In the genomic region with DNA sequence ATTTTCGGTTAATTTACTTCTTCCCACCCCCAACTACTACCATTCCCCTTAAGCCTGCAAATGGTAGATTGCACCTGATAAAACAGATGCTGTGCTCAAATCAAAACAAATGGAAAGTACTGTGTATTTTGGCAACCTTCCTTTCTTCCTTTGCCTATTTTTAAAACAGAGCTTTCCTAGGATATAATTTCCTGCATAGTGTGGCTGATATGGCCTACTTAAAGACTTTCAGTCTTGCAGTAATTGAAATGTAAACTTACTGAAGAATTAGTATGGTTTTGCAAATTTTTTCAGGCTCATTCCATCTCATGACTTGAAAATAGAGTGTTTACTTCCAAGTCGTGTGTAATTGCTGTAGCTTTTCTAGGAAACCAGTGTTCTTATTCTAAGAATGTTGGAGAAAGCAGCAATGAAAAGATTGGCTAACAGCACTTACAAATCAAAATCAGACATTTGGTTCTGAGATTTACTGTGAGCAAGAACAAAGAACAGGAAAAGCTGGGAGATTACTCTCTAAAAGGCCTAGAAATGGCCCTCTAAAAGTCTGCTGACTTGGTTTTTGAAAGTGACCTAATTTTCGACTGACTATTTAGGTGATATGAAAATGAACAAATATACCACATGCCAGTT, we compare ENCODE assay signal across 8 cellular contexts. TPM values are rescaled to one million over a fixed set of nuclear protein-coding genes. Genes with fewer than 3 reads are reported as not detected.
DNase-seq lines count a peak whose midpoint lies in the region; ATAC-seq lines count a peak whose summit lies in the region.

No MANE protein-coding gene starts in this region.

- H3K9me3 ChIP-seq in right cardiac atrium (ENCODE audit: control insufficient read depth, low read length), result no peaks in the 10 kb centered on the region

- H3K27me3 ChIP-seq in right cardiac atrium (ENCODE audit: control insufficient read depth, insufficient read depth), result no peaks in the 10 kb centered on the region

- WGBS in right cardiac atrium, result 17% methylated on average over 3 of the region's 3 CpGs

- peaks cover 3% of the 10 kb centered on the region for H3K4me1 ChIP-seq in right cardiac atrium (ENCODE audit: control insufficient read depth, insufficient read depth, low read length)

- no peaks in the 10 kb centered on the region for H3K9me3 Mint-ChIP-seq in stimulated activated naive CD8-positive, alpha-beta T cell treated with anti-CD3 and anti-CD28 coated beads, Interleukin-15, amount 100 ng/mL, for 72 hours
- no peaks in the 10 kb centered on the region for H3K9me3 Mint-ChIP-seq in activated T-helper 2 cell treated with anti-CD3 and anti-CD28 coated beads, Interferon-gamma antibody, Interleukin-2, Interleukin-4, amounts not matched to agents 10 μg/mL and 5 μg/mL and 100 μg/mL, durations not matched to agents 14 hours and 24 hours and 36 hours

- peak overlapping the region in 1 of 2 donors; percentile 27 for H3K27ac Mint-ChIP-seq in stimulated activated naive CD8-positive, alpha-beta T cell treated with anti-CD3 and anti-CD28 coated beads, Interleukin-15, amount 100 ng/mL, for 72 hours
- H3K27ac Mint-ChIP-seq in activated T-helper 2 cell treated with anti-CD3 and anti-CD28 coated beads, Interferon-gamma antibody, Interleukin-2, Interleukin-4, amounts not matched to agents 10 μg/mL and 5 μg/mL and 100 μg/mL, durations not matched to agents 14 hours and 24 hours and 36 hours, result peak overlapping the region; percentile 12

- no peak overlapping the region for H3K27ac ChIP-seq in right cardiac atrium (ENCODE audit: low read length)

- H3K4me3 Mint-ChIP-seq in stimulated activated naive CD8-positive, alpha-beta T cell treated with anti-CD3 and anti-CD28 coated beads, Interleukin-15, amount 100 ng/mL, for 72 hours, result no peak overlapping the region
- no peak overlapping the region for H3K4me3 Mint-ChIP-seq in activated T-helper 2 cell treated with anti-CD3 and anti-CD28 coated beads, Interferon-gamma antibody, Interleukin-2, Interleukin-4, amounts not matched to agents 10 μg/mL and 5 μg/mL and 100 μg/mL, durations not matched to agents 14 hours and 24 hours and 36 hours (ENCODE audit: low read depth)

- H3K27me3 Mint-ChIP-seq in stimulated activated naive CD8-positive, alpha-beta T cell treated with anti-CD3 and anti-CD28 coated beads, Interleukin-15, amount 100 ng/mL, for 72 hours, result no peaks in the 10 kb centered on the region
- no peaks in the 10 kb centered on the region for H3K27me3 Mint-ChIP-seq in activated T-helper 2 cell treated with anti-CD3 and anti-CD28 coated beads, Interferon-gamma antibody, Interleukin-2, Interleukin-4, amounts not matched to agents 10 μg/mL and 5 μg/mL and 100 μg/mL, durations not matched to agents 14 hours and 24 hours and 36 hours (ENCODE audit: low read depth)

- no peak for DNase-seq in stimulated activated naive CD8-positive, alpha-beta T cell treated with anti-CD3 and anti-CD28 coated beads, Interleukin-15, amount 100 ng/mL, for 72 hours
- DNase-seq in stimulated activated naive CD8-positive, alpha-beta T cell treated with anti-CD3 and anti-CD28 coated beads, Interleukin-15, Interleukin-2, amounts not matched to agents 100 U/mL and 50 U/mL, for 24 hours, result no peak
- DNase-seq in activated T-helper 2 cell treated with anti-CD3 and anti-CD28 coated beads, Interferon-gamma antibody, Interleukin-2, Interleukin-4, amounts not matched to agents 10 μg/mL and 5 μg/mL and 100 μg/mL, durations not matched to agents 14 hours and 24 hours and 36 hours (ENCODE audit: low spot score), result no peak
- DNase-seq in right cardiac atrium (no peak), superior temporal gyrus (ENCODE audit: extremely low spot score) (peak; percentile 74)

- H3K36me3 Mint-ChIP-seq in activated T-helper 2 cell treated with anti-CD3 and anti-CD28 coated beads, Interferon-gamma antibody, Interleukin-2, Interleukin-4, amounts not matched to agents 10 μg/mL and 5 μg/mL and 100 μg/mL, durations not matched to agents 14 hours and 24 hours and 36 hours (ENCODE audit: low read depth), result peaks cover 42% of the 10 kb centered on the region

- H3K4me3 ChIP-seq in right cardiac atrium (ENCODE audit: low read length), result no peak overlapping the region

- intact Hi-C loops in activated T-helper 2 cell treated with anti-CD3 and anti-CD28 coated beads, Interferon-gamma antibody, Interleukin-2, Interleukin-4, amounts not matched to agents 10 μg/mL and 5 μg/mL and 100 μg/mL, durations not matched to agents 14 hours and 24 hours and 36 hours (cut with micrococcal nuclease), result loop anchor here (1.0 to 5.0 kb wide), 4 partner anchors 39 to 401 kb away; no protein-coding TSS in a partner anchor
- intact Hi-C loops in right cardiac atrium (cut with DNase I), result no loop called here

- peaks cover 15% of the 10 kb centered on the region for H3K4me1 Mint-ChIP-seq in stimulated activated naive CD8-positive, alpha-beta T cell treated with anti-CD3 and anti-CD28 coated beads, Interleukin-15, amount 100 ng/mL, for 72 hours
- H3K4me1 Mint-ChIP-seq in activated T-helper 2 cell treated with anti-CD3 and anti-CD28 coated beads, Interferon-gamma antibody, Interleukin-2, Interleukin-4, amounts not matched to agents 10 μg/mL and 5 μg/mL and 100 μg/mL, durations not matched to agents 14 hours and 24 hours and 36 hours (ENCODE audit: low read depth), result peaks cover 13% of the 10 kb centered on the region

- ATAC-seq in stimulated activated naive CD8-positive, alpha-beta T cell treated with anti-CD3 and anti-CD28 coated beads, Interleukin-15, amount 100 ng/mL, for 72 hours, result peak; percentile 26
- no peak for ATAC-seq in stimulated activated naive CD8-positive, alpha-beta T cell treated with anti-CD3 and anti-CD28 coated beads, Interleukin-15, Interleukin-2, amounts not matched to agents 100 U/mL and 50 U/mL, for 24 hours
- ATAC-seq in right cardiac atrium, result peak; percentile 56 to 71
- no peak for ATAC-seq in GM18873 (IDR thresholded peaks at IDR 0.05; ENCODE audit: low FRiP score, unreplicated experiment)
- ATAC-seq in GM18907 (IDR thresholded peaks at IDR 0.05; ENCODE audit: unreplicated experiment), result no peak
- no peak for ATAC-seq in HG03097 (IDR thresholded peaks at IDR 0.05; ENCODE audit: low FRiP score, unreplicated experiment)

RNA-seq across cellular contexts. Expression of a gene that starts 52.0 kb away (rescaled TPM):
- 24.6 and 24.9 TPM in 2 replicates for total RNA-seq in activated T-helper 2 cell treated with anti-CD3 and anti-CD28 coated beads, Interferon-gamma antibody, Interleukin-2, Interleukin-4, amounts not matched to agents 10 μg/mL and 5 μg/mL and 100 μg/mL, durations not matched to agents 14 hours and 24 hours and 36 hours
- total RNA-seq in right cardiac atrium, result 10 to 100 TPM; 22.9 to 29.7 (median 25.3) TPM
- 11.9 TPM for polyA plus RNA-seq in right cardiac atrium

Comparison
In these comparisons a context has a peak if more than half of its experiments do, and no peak if none do; other contexts are left out.
1. ATAC-seq: peak in stimulated activated naive CD8-positive, alpha-beta T cell treated with anti-CD3 and anti-CD28 coated beads, Interleukin-15, amount 100 ng/mL, for 72 hours (single experiment) and right cardiac atrium (2 of 2); none in stimulated activated naive CD8-positive, alpha-beta T cell treated with anti-CD3 and anti-CD28 coated beads, Interleukin-15, Interleukin-2, amounts not matched to agents 100 U/mL and 50 U/mL, for 24 hours (single experiment), GM18873 (single experiment), GM18907 (single experiment) and HG03097 (single experiment).